ENCODE assay signal across 15 cellular contexts in genomic region chr9:77927265-77927664, GRCh38.
DNase-seq lines count a peak whose midpoint lies in the region; FAIRE-seq and TF ChIP-seq lines count a peak whose summit lies in the region.
"Had no signal": no experiment of that assay in that cellular context is flagged by ENCODE, and none has a peak within 500 bp of the region (broad histone marks: within the 10 kb centered on the region; RNA-seq: fewer than 3 reads in every experiment).

No MANE protein-coding gene starts in this region.

- CTCF ChIA-PET in RWPE1 (lab: Yijun Ruan, JAX) = no interaction called here

- no peaks in the 10 kb centered on the region for H3K27me3 Mint-ChIP-seq in T-helper 2 cell treated with Interferon-gamma antibody and Interleukin-4, amounts not matched to agents 5 μg/mL and 100 μg/mL, for 36 hours (ENCODE audit: low read depth)

- peak overlapping the region; percentile 69 for H3K27ac Mint-ChIP-seq in T-helper 2 cell treated with Interferon-gamma antibody and Interleukin-4, amounts not matched to agents 5 μg/mL and 100 μg/mL, for 36 hours
- H3K27ac Mint-ChIP-seq: stimulated activated effector memory CD8-positive, alpha-beta T cell treated with anti-CD3 and anti-CD28 coated beads, Interleukin-12 subunit alpha, Interleukin-12 subunit beta, amount 100 ng/mL, for 72 hours had no signal

- POLR2A ChIA-PET in RWPE1 (lab: Yijun Ruan, JAX; ENCODE audit: low non-redundant PET) = no interaction called here

- H3K9me3 Mint-ChIP-seq in T-helper 2 cell treated with Interferon-gamma antibody and Interleukin-4, amounts not matched to agents 5 μg/mL and 100 μg/mL, for 36 hours = no peaks in the 10 kb centered on the region
- H3K9me3 Mint-ChIP-seq: stimulated activated effector memory CD8-positive, alpha-beta T cell treated with anti-CD3 and anti-CD28 coated beads, Interleukin-12 subunit alpha, Interleukin-12 subunit beta, amount 100 ng/mL, for 72 hours had no signal

- no peaks in the 10 kb centered on the region for H3K9me3 ChIP-seq in SJSA1 (replicated peaks)

- no peak for DNase-seq in T-helper 2 cell treated with Interferon-gamma antibody and Interleukin-4, amounts not matched to agents 5 μg/mL and 100 μg/mL, for 36 hours (ENCODE audit: low spot score)
- no peak for DNase-seq in T-helper 2 cell
- DNase-seq in SJSA1 (ENCODE audit: low read depth in 1 of 2, low spot score in 2 of 2) = peak in 1 of 2 experiments; percentile 51
- peak; percentile 62 for DNase-seq in fibroblast of pulmonary artery (ENCODE audit: low read depth)
- DNase-seq in urothelium cell line (ENCODE audit: low spot score) = peak; percentile 13
- DNase-seq in RWPE1 (ENCODE audit: low spot score) = no peak
- no peak for DNase-seq in SHP77 treated with DMSO at 0.1 percent for 48 hours (lab: John Stamatoyannopoulos, UW)
- no peak for DNase-seq in C1 segment of cervical spinal cord (lab: John Stamatoyannopoulos, UW)
- DNase-seq: activated T-cell treated with anti-CD3 and anti-CD28 coated beads for 4 hours, foreskin keratinocyte, GDM1 had no signal

- no peak for FAIRE-seq in urothelium cell line (lab: Jason Lieb, UNC)
- FAIRE-seq: A204.1, bronchial epithelial cell, HepG2 had no signal

- TF ChIP-seq CTCF in fibroblast of pulmonary artery (IDR thresholded peaks at IDR 0.05; ENCODE audit: low read length, missing control alignments) = no peak
- no peak for TF ChIP-seq CTCF in RWPE1 (conservative IDR thresholded peaks at IDR 0.05; ENCODE audit: low read depth)

- no peaks in the 10 kb centered on the region; the same call in 1 of the 2 replicates for H3K36me3 ChIP-seq in SJSA1

- H3K4me1 ChIP-seq in SJSA1 (replicated peaks) = peaks cover 25% of the 10 kb centered on the region

- H3K27ac ChIP-seq in SJSA1 (peak overlapping the region; percentile 63), RWPE1 (no peak overlapping the region)
- H3K27ac ChIP-seq: foreskin keratinocyte had no signal

- peak overlapping the region; percentile 42 for H3K4me3 Mint-ChIP-seq in T-helper 2 cell treated with Interferon-gamma antibody and Interleukin-4, amounts not matched to agents 5 μg/mL and 100 μg/mL, for 36 hours
- H3K4me3 Mint-ChIP-seq: stimulated activated effector memory CD8-positive, alpha-beta T cell treated with anti-CD3 and anti-CD28 coated beads, Interleukin-12 subunit alpha, Interleukin-12 subunit beta, amount 100 ng/mL, for 72 hours had no signal

- peaks cover 31% of the 10 kb centered on the region for H3K36me3 Mint-ChIP-seq in T-helper 2 cell treated with Interferon-gamma antibody and Interleukin-4, amounts not matched to agents 5 μg/mL and 100 μg/mL, for 36 hours (ENCODE audit: low read depth)

- H3K4me1 Mint-ChIP-seq in T-helper 2 cell treated with Interferon-gamma antibody and Interleukin-4, amounts not matched to agents 5 μg/mL and 100 μg/mL, for 36 hours (ENCODE audit: low read depth) = peaks cover 45% of the 10 kb centered on the region
- H3K4me1 Mint-ChIP-seq: stimulated activated effector memory CD8-positive, alpha-beta T cell treated with anti-CD3 and anti-CD28 coated beads, Interleukin-12 subunit alpha, Interleukin-12 subunit beta, amount 100 ng/mL, for 72 hours had no signal

- H3K4me3 ChIP-seq in SJSA1 = no peak overlapping the region
- H3K4me3 ChIP-seq in fibroblast of pulmonary artery (replicated peaks; ENCODE audit: low read depth, low read length) = no peak overlapping the region

- H3K27me3 ChIP-seq in SJSA1 (replicated peaks) = no peaks in the 10 kb centered on the region
- H3K27me3 ChIP-seq: foreskin keratinocyte had no signal

Comparison
In these comparisons a context has a peak if more than half of its experiments do, and no peak if none do; other contexts are left out.
1. DNase-seq: peak in fibroblast of pulmonary artery (single experiment) and urothelium cell line (single experiment); none in T-helper 2 cell treated with Interferon-gamma antibody and Interleukin-4, amounts not matched to agents 5 μg/mL and 100 μg/mL, for 36 hours (single experiment), T-helper 2 cell (0 of 5), RWPE1 (single experiment), SHP77 treated with DMSO at 0.1 percent for 48 hours (single experiment) and C1 segment of cervical spinal cord (0 of 14).